Comparison of ENCODE assay signal across 16 cellular contexts in genomic region chr15:64738231-64739095, GRCh38. TPM values are rescaled to one million over a fixed set of nuclear protein-coding genes. Genes with fewer than 3 reads are reported as not detected.
"Had no signal": no experiment of that assay in that cellular context is flagged by ENCODE, and none has a peak within 500 bp of the region (broad histone marks: within the 10 kb centered on the region; RNA-seq: fewer than 3 reads in every experiment).

No MANE protein-coding gene starts in this region.

- H3K27me3 Mint-ChIP-seq: activated CD8-positive, alpha-beta T cell treated with anti-CD3 and anti-CD28 coated beads for 36 hours had no signal

- H3K27ac ChIP-seq: epithelial cell of prostate, psoas muscle, SJSA1, skin epidermis, WERI-Rb-1 had no signal

- H3K36me3 Mint-ChIP-seq: immature natural killer cell; naive thymus-derived CD8-positive, alpha-beta T cell had no signal

- DNase-seq: activated CD4-positive, alpha-beta T cell treated with anti-CD3 and anti-CD28 coated beads for 4 hours; activated CD8-positive, alpha-beta memory T cell treated with anti-CD3 and anti-CD28 coated beads, Interleukin-2, amount 50 U/mL, for 48 hours; activated CD8-positive, alpha-beta T cell treated with anti-CD3 and anti-CD28 coated beads for 36 hours; activated naive CD4-positive, alpha-beta T cell treated with anti-CD3 and anti-CD28 coated beads for 36 hours; adrenal gland; central memory CD4-positive, alpha-beta T cell; effector memory CD8-positive, alpha-beta T cell; immature natural killer cell; naive thymus-derived CD8-positive, alpha-beta T cell; psoas muscle; T1000; WERI-Rb-1 had no signal

- H3K4me3 Mint-ChIP-seq: activated CD8-positive, alpha-beta T cell treated with anti-CD3 and anti-CD28 coated beads for 36 hours; activated naive CD4-positive, alpha-beta T cell treated with anti-CD3 and anti-CD28 coated beads for 36 hours; effector memory CD8-positive, alpha-beta T cell; immature natural killer cell; naive thymus-derived CD8-positive, alpha-beta T cell had no signal

- ATAC-seq: activated CD8-positive, alpha-beta T cell treated with anti-CD3 and anti-CD28 coated beads for 36 hours; effector memory CD8-positive, alpha-beta T cell; naive thymus-derived CD8-positive, alpha-beta T cell; psoas muscle had no signal

- H3K4me3 ChIP-seq: adrenal gland, psoas muscle, SJSA1, skin epidermis, tibial nerve had no signal

- H3K4me1 ChIP-seq: psoas muscle, SJSA1 had no signal

- H3K27me3 ChIP-seq: adrenal gland, SJSA1, tibial nerve had no signal

- H3K4me1 Mint-ChIP-seq: immature natural killer cell; naive thymus-derived CD8-positive, alpha-beta T cell had no signal

- H3K36me3 ChIP-seq: adrenal gland, SJSA1, tibial nerve, WERI-Rb-1 had no signal

- H3K9me3 ChIP-seq: adrenal gland, psoas muscle, SJSA1, tibial nerve had no signal

- H3K27ac Mint-ChIP-seq: activated CD8-positive, alpha-beta T cell treated with anti-CD3 and anti-CD28 coated beads for 36 hours; activated naive CD4-positive, alpha-beta T cell treated with anti-CD3 and anti-CD28 coated beads for 36 hours; effector memory CD8-positive, alpha-beta T cell; immature natural killer cell had no signal

RNA-seq across cellular contexts. Expression of gene RBPMS2, which starts 36.9 kb away (rescaled TPM):
- total RNA-seq: activated CD8-positive, alpha-beta T cell treated with anti-CD3 and anti-CD28 coated beads for 36 hours; activated naive CD4-positive, alpha-beta T cell treated with anti-CD3 and anti-CD28 coated beads for 36 hours; naive thymus-derived CD8-positive, alpha-beta T cell had no signal
- polyA plus RNA-seq: naive thymus-derived CD8-positive, alpha-beta T cell had no signal
